Comparison of ENCODE assay signal across 22 cellular contexts in the genomic region with DNA sequence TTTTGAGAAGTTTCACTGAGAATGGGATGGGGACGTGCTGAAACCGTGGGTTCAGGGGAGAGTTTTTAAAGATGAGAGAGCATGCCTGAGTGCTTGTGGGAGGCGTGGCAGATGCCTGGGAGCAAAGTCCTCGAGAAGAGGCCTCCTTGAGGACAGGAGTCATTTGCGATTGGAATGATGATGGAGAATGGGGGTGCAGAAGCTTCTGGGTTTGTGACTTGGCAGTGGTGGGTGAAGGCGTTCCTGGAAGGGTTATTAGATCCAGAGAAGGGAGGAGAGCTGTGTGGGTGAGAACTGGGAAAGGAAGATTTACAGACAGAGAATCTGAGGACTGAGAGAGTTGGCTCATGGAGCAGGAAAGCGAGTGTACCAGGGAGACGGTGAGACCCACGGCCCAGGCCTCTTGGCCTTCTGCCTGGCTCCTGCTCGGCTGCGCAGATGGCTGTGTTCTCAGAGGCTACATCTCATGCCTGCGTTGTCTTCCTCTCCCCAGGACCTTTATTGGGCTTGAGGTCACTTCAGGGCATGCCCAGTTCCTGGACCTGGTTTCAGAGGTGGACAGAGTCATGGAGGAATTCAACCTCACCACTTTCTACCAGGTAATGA. TPM values are rescaled to one million over a fixed set of nuclear protein-coding genes. Genes with fewer than 3 reads are reported as not detected.
DNase-seq lines count a peak whose midpoint lies in the region; ATAC-seq and TF ChIP-seq lines count a peak whose summit lies in the region.
"Had no signal": no experiment of that assay in that cellular context is flagged by ENCODE, and none has a peak within 500 bp of the region (broad histone marks: within the 10 kb centered on the region; RNA-seq: fewer than 3 reads in every experiment).

No MANE protein-coding gene starts in this region.

- H3K4me3 ChIP-seq in spleen (no peak overlapping the region), endodermal cell (ENCODE audit: low read length) (no peak overlapping the region)
- H3K4me3 ChIP-seq: K562, MG63 had no signal

- H3K27me3 ChIP-seq in spleen (replicated peaks in 1 of 7): no peaks in the 10 kb centered on the region
- no peaks in the 10 kb centered on the region for H3K27me3 ChIP-seq in endodermal cell (ENCODE audit: control insufficient read depth, insufficient read depth, low read length, poor library complexity, severe bottlenecking)
- H3K27me3 ChIP-seq: MG63 had no signal

- 74 to 84% (median 80%) methylated on average over 12 of the region's 12 CpGs for WGBS in spleen, 5 donors
- 80 to 82% methylated on average over 8 to 12 of the region's 12 CpGs for WGBS in endodermal cell (ENCODE audit: insufficient coverage in 1 of 2, insufficient read length in 1 of 2), 2 experiments

- H3K4me1 ChIP-seq in spleen (peaks cover 0 to 20% (median 8%) of the 10 kb centered on the region in 6 donors), endodermal cell (ENCODE audit: control insufficient read depth, insufficient read depth, low read length) (peaks cover 11% of the 10 kb centered on the region)

- no peak overlapping the region for H3K4me3 Mint-ChIP-seq in glutamatergic neuron (ENCODE audit: unreplicated experiment)
- no peak overlapping the region for H3K4me3 Mint-ChIP-seq in endodermal cell
- H3K4me3 Mint-ChIP-seq: CD14-positive monocyte had no signal

- H3K27ac Mint-ChIP-seq in glutamatergic neuron (ENCODE audit: unreplicated experiment) (no peak overlapping the region), endodermal cell (no peak overlapping the region)
- H3K27ac Mint-ChIP-seq: CD14-positive monocyte had no signal

- ATAC-seq in GM21737 (IDR thresholded peaks at IDR 0.05; ENCODE audit: unreplicated experiment): no peak
- ATAC-seq: K562 had no signal

- DNase-seq in NCI-H1694 treated with DMSO at 0.1 percent for 48 hours (lab: John Stamatoyannopoulos, UW): peak; percentile 14
- DNase-seq in NCI-H1694 (lab: John Stamatoyannopoulos, UW): no peak
- peak; percentile 23 for DNase-seq in EH (ENCODE audit: low read depth)
- peak; percentile 4 for DNase-seq in glutamatergic neuron
- peak; percentile 45 for DNase-seq in spleen
- DNase-seq in endodermal cell: no peak
- DNase-seq: 8988T; H7; MG63; NCI-H1436; NCI-H2029; NCI-H226; NCI-H510A treated with DMSO at 0.1 percent for 48 hours; NCI-H748 treated with DMSO at 0.1 percent for 48 hours; NK-92 treated with Interleukin-12 subunit alpha and Interleukin-12 subunit beta, amount 100 ng/mL, for 24 hours; SIG-M5; SK-N-SH had no signal

- no peak for TF ChIP-seq CTCF in glutamatergic neuron (IDR thresholded peaks at IDR 0.05; ENCODE audit: partially characterized antibody, unreplicated experiment)
- TF ChIP-seq CTCF in spleen (IDR thresholded peaks at IDR 0.05 in 8 of 11, conservative IDR thresholded peaks at IDR 0.05 in 3 of 11): no peak
- TF ChIP-seq CTCF in endodermal cell (conservative IDR thresholded peaks at IDR 0.05): no peak

- H3K36me3 Mint-ChIP-seq in glutamatergic neuron (ENCODE audit: unreplicated experiment) (no peaks in the 10 kb centered on the region), endodermal cell (ENCODE audit: low read depth) (peaks cover 26% of the 10 kb centered on the region)

- no peaks in the 10 kb centered on the region for H3K9me3 ChIP-seq in spleen
- H3K9me3 ChIP-seq in endodermal cell (ENCODE audit: control insufficient read depth, low read length): no peaks in the 10 kb centered on the region
- H3K9me3 ChIP-seq: MG63, SK-N-SH had no signal

- H3K4me1 Mint-ChIP-seq in glutamatergic neuron (ENCODE audit: low read depth, unreplicated experiment) (peaks cover 16% of the 10 kb centered on the region), endodermal cell (peaks cover 17% of the 10 kb centered on the region)

- no peaks in the 10 kb centered on the region for H3K27me3 Mint-ChIP-seq in glutamatergic neuron (ENCODE audit: unreplicated experiment)
- H3K27me3 Mint-ChIP-seq in endodermal cell (ENCODE audit: insufficient read depth): no peaks in the 10 kb centered on the region

- H3K27ac ChIP-seq in spleen (no peak overlapping the region), endodermal cell (ENCODE audit: low read depth, low read length) (no peak overlapping the region)
- H3K27ac ChIP-seq: RWPE1 had no signal

- TF ChIP-seq POLR2A in spleen (IDR thresholded peaks at IDR 0.05): no peak

- H3K36me3 ChIP-seq in spleen (peaks cover 2 to 99% (median 35%) of the 10 kb centered on the region in 6 donors), endodermal cell (ENCODE audit: control insufficient read depth, insufficient read depth, low read length) (peaks cover 82% of the 10 kb centered on the region)

- H3K9ac ChIP-seq in endodermal cell (ENCODE audit: extremely low read depth, low read length, poor library complexity, severe bottlenecking): no peak overlapping the region
- H3K9ac ChIP-seq: SK-N-SH had no signal

- intact Hi-C loops in spleen (cut with DNase I; ENCODE audit: low total_unique reads): no loop called here

- H3K9me3 Mint-ChIP-seq in glutamatergic neuron (ENCODE audit: unreplicated experiment) (peaks cover 7% of the 10 kb centered on the region), endodermal cell (no peaks in the 10 kb centered on the region)
- H3K9me3 Mint-ChIP-seq: CD14-positive monocyte had no signal

RNA-seq across cellular contexts. Expression of a gene that starts 8.6 kb away (rescaled TPM):
- total RNA-seq in glutamatergic neuron (ENCODE audit: unreplicated experiment): 69.9 TPM
- 10 to 100 TPM in 6 of 7 donors, 1 to 10 TPM in 1; 6.5 to 24.2 (median 16.9) TPM for total RNA-seq in spleen
- 1 to 10 TPM; 2.3 to 5.7 (median 2.9) TPM for polyA plus RNA-seq in spleen
- 100 to 1,000 TPM in 1 of 2 donors, 10 to 100 TPM in 1; 99.8 to 105 TPM for total RNA-seq in endodermal cell
- polyA plus RNA-seq in endodermal cell (2013, experiment 1 of 2): 34.0 TPM
- 34.0 TPM for polyA plus RNA-seq in endodermal cell (2013, experiment 2 of 2)
- polyA plus RNA-seq: CD14-positive monocyte had no signal

RNA-seq across cellular contexts. Expression of a gene that starts 15.7 kb away (rescaled TPM):
- total RNA-seq in glutamatergic neuron (ENCODE audit: unreplicated experiment) (107 TPM), spleen (10 to 100 TPM; 35.0 to 78.4 (median 49.5) TPM), endodermal cell (100 to 1,000 TPM; 139 to 163 TPM)
- polyA plus RNA-seq in spleen: 10 to 100 TPM; 17.7 to 25.4 (median 18.9) TPM
- polyA plus RNA-seq in endodermal cell (2013, experiment 1 of 2): 62.2 TPM
- polyA plus RNA-seq in endodermal cell (2013, experiment 2 of 2): 62.7 TPM

RNA-seq across cellular contexts. Expression of a gene that starts 16.5 kb away (rescaled TPM):
- 13.9 TPM for total RNA-seq in glutamatergic neuron (ENCODE audit: unreplicated experiment)
- total RNA-seq in spleen: 10 to 100 TPM; 13.0 to 23.4 (median 17.4) TPM
- 1 to 10 TPM; 3.0 to 7.6 (median 3.4) TPM for polyA plus RNA-seq in spleen
- total RNA-seq in endodermal cell: 10 to 100 TPM in 1 of 2 donors, 1 to 10 TPM in 1; 9.8 to 10.8 TPM
- polyA plus RNA-seq in endodermal cell (2013, experiment 1 of 2): 11.5 TPM
- polyA plus RNA-seq in endodermal cell (2013, experiment 2 of 2): 8.2 TPM

RNA-seq across cellular contexts. Expression of a gene that starts 46.0 kb away (rescaled TPM):
- total RNA-seq in glutamatergic neuron (ENCODE audit: unreplicated experiment) (0.91 TPM), spleen (not detected), endodermal cell (under 1 TPM; 0.29 to 0.60 TPM)
- polyA plus RNA-seq in spleen: under 1 TPM in 2 of 3 donors, not detected in 1; 0.02 to 0.12 TPM
- 1.1 TPM for polyA plus RNA-seq in endodermal cell (2013, experiment 1 of 2)
- polyA plus RNA-seq in endodermal cell (2013, experiment 2 of 2): 0.50 TPM
- total RNA-seq: H7, K562, LHCN-M2 had no signal
- polyA plus RNA-seq: CD14-positive monocyte, K562 had no signal

Comparison
In these comparisons a context has a peak if more than half of its experiments do, and no peak if none do; other contexts are left out.
1. DNase-seq: peak in NCI-H1694 treated with DMSO at 0.1 percent for 48 hours (single experiment), EH (single experiment), glutamatergic neuron (single experiment) and spleen (single experiment); none in NCI-H1694 (single experiment) and endodermal cell (single experiment).